8 cellular contexts compared by ENCODE assay signal in the genomic region with DNA sequence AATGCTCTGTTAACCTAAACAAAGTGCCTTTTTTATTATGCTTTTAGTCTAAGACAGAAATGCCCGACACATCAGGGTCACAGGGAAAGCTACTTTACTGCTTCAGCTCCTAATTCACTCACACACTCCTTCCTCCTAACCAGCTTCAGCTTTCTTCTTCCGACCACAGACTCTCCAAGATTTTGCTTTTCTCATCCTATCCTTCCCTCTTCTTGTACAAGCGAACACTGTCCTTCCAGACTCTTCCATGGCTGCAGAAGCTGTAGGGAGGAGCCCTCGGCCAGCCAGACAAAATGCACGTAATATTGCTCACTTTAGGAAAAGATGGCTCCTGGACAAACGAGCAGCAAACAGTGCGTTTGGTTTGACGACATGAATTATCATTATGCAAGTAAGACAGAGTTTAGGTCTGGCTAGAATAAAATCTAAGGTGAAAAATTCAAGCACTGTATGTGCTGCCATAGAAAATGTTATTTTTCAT. TPM values are rescaled to one million over a fixed set of nuclear protein-coding genes. Genes with fewer than 3 reads are reported as not detected.
DNase-seq lines count a peak whose midpoint lies in the region; ATAC-seq and TF ChIP-seq lines count a peak whose summit lies in the region.

No MANE protein-coding gene starts in this region.

- peaks cover 46% of the 10 kb centered on the region for H3K4me1 ChIP-seq in foreskin keratinocyte
- H3K4me1 ChIP-seq in prostate gland (replicated peaks) = no peaks in the 10 kb centered on the region

- TF ChIP-seq POLR2A in prostate gland (IDR thresholded peaks at IDR 0.05) = no peak

- TF ChIP-seq CTCF in HL-60 (IDR thresholded peaks at IDR 0.05; ENCODE audit: insufficient read depth, low read length) = no peak
- TF ChIP-seq CTCF in foreskin keratinocyte (conservative IDR thresholded peaks at IDR 0.05) = peak; percentile 2
- no peak for TF ChIP-seq CTCF in prostate gland (IDR thresholded peaks at IDR 0.05)

- peak; percentile 14 for ATAC-seq in foreskin keratinocyte

- intact Hi-C loops in prostate gland (cut with DNase I) = loop anchor here (2.0 to 10.0 kb wide), 8 partner anchors 48 to 590 kb away; a partner anchor contains a TSS

- H3K9me3 ChIP-seq in SK-N-MC (ENCODE audit: low read depth, low read length) (no peaks in the 10 kb centered on the region), prostate gland (no peaks in the 10 kb centered on the region)

- H3K4me3 ChIP-seq in HL-60 (replicated peaks; ENCODE audit: insufficient read depth, low read length) = peak overlapping the region; percentile 30
- peak overlapping the region; percentile 58 for H3K4me3 ChIP-seq in SK-N-MC
- peak overlapping the region; percentile 8 to 22 for H3K4me3 ChIP-seq in prostate gland

- H3K36me3 ChIP-seq in SK-N-MC (ENCODE audit: insufficient read depth, low read length) = no peaks in the 10 kb centered on the region
- H3K36me3 ChIP-seq in prostate gland = no peaks in the 10 kb centered on the region

- peak overlapping the region; percentile 57 for H3K27ac ChIP-seq in HL-60 (replicated peaks)
- peak overlapping the region; percentile 54 for H3K27ac ChIP-seq in SK-N-MC
- H3K27ac ChIP-seq in foreskin keratinocyte = peak overlapping the region; percentile 73
- peak overlapping the region; percentile 69 to 78 for H3K27ac ChIP-seq in prostate gland

- peak overlapping the region; percentile 37 for H3K9ac ChIP-seq in SK-N-MC (ENCODE audit: insufficient read length)

- DNase-seq in Ammon's horn (ENCODE audit: low spot score) = peak; percentile 77
- DNase-seq in HL-60 (ENCODE audit: low read depth in 1 of 2, low spot score in 1 of 2) = peak in 1 of 2 experiments; percentile 23
- DNase-seq in SK-N-MC (ENCODE audit: low read depth, low spot score) = no peak
- DNase-seq in foreskin keratinocyte = peak in 1 of 2 donors; percentile 37
- DNase-seq in prostate gland (ENCODE audit: low spot score) = no peak
- DNase-seq in T-helper 9 cell = no peak
- DNase-seq in activated CD4-positive, alpha-beta T cell treated with anti-CD3 and anti-CD28 coated beads, Interleukin-2, amount 50 U/mL, for 4 hours = no peak
- DNase-seq in hepatic stellate cell (ENCODE audit: low spot score) = no peak

- 7% methylated on average over 8 of the region's 8 CpGs for WGBS in prostate gland

- no peaks in the 10 kb centered on the region for H3K27me3 ChIP-seq in HL-60 (ENCODE audit: insufficient read depth, poor library complexity, severe bottlenecking)
- no peaks in the 10 kb centered on the region for H3K27me3 ChIP-seq in foreskin keratinocyte
- H3K27me3 ChIP-seq in prostate gland (replicated peaks; ENCODE audit: insufficient read depth) = no peaks in the 10 kb centered on the region

RNA-seq across cellular contexts. Expression of a gene that starts 47.5 kb away (rescaled TPM):
- total RNA-seq in foreskin keratinocyte (140 and 159 TPM in 2 replicates), prostate gland (10 to 100 TPM; 56.5 to 57.0 TPM)
- 417 and 454 TPM in 2 replicates for polyA plus RNA-seq in foreskin keratinocyte
